In genomic region chr6:144180354-144180753, GRCh38 we compare ENCODE assay signal across 1 cellular context. TPM values are rescaled to one million over a fixed set of nuclear protein-coding genes. Genes with fewer than 3 reads are reported as not detected.
"Had no signal": no experiment of that assay in that cellular context is flagged by ENCODE, and none has a peak within 500 bp of the region (broad histone marks: within the 10 kb centered on the region; RNA-seq: fewer than 3 reads in every experiment).

No MANE protein-coding gene starts in this region.

RNA-seq across cellular contexts. Expression of gene STX11, which starts 30.0 kb away (rescaled TPM):
- total RNA-seq: neural crest cell had no signal
